Comparison of ENCODE assay signal across 15 cellular contexts in genomic region chr10:35439172-35439571, GRCh38.
A peak's percentile ranks its signal among the peaks of the same experiment; 100 is the strongest.
DNase-seq lines count a peak whose midpoint lies in the region; ATAC-seq, FAIRE-seq and TF ChIP-seq lines count a peak whose summit lies in the region.
"Had no signal": no experiment of that assay in that cellular context is flagged by ENCODE, and none has a peak within 500 bp of the region (broad histone marks: within the 10 kb centered on the region; RNA-seq: fewer than 3 reads in every experiment).

No MANE protein-coding gene starts in this region.

- CTCF ChIA-PET in HEK293 (lab: Yijun Ruan, JAX): interaction anchor here (0.6 to 0.8 kb wide), 3 partner anchors 177 to 200 kb away, joined by 3 to 5 read pairs (median 3); no protein-coding TSS in a partner anchor
- CTCF ChIA-PET in K562 (lab: Yijun Ruan, JAX; ENCODE audit: low intra/inter-chr PET ratio): no interaction called here

- H3K27me3 Mint-ChIP-seq in activated naive CD4-positive, alpha-beta T cell treated with anti-CD3 and anti-CD28 coated beads, Interleukin-2, amount 50 U/mL, for 24 hours: no peaks in the 10 kb centered on the region
- H3K27me3 Mint-ChIP-seq: CD4-positive, alpha-beta T cell had no signal

- peaks cover 46% of the 10 kb centered on the region for H3K4me1 Mint-ChIP-seq in activated naive CD4-positive, alpha-beta T cell treated with anti-CD3 and anti-CD28 coated beads, Interleukin-2, amount 50 U/mL, for 24 hours

- no peak for TF ChIP-seq EP300 in K562 (IDR thresholded peaks at IDR 0.05; ENCODE audit: low read length)

- H3K36me3 ChIP-seq in HEK293 (ENCODE audit: control insufficient read depth in 2 of 2, insufficient read depth in 1 of 2, low read length in 2 of 2) (no peaks in the 10 kb centered on the region), K562 (ENCODE audit: control insufficient read depth, insufficient read depth, low read length) (peaks cover 3% of the 10 kb centered on the region; the same call in 1 of the 3 replicates), left lung (no peaks in the 10 kb centered on the region)
- H3K36me3 ChIP-seq: BE2C, HAP-1 had no signal

- no peak for TF ChIP-seq POLR2A in K562 (conservative IDR thresholded peaks at IDR 0.05)

- H3K4me1 ChIP-seq in HEK293 (ENCODE audit: control insufficient read depth, insufficient read depth, low read length) (peaks cover 3% of the 10 kb centered on the region; the same call in 1 of the 2 replicates), K562 (replicated peaks in 1 of 2; ENCODE audit: control insufficient read depth in 2 of 2, insufficient read depth in 2 of 2, low read length in 2 of 2) (no peaks in the 10 kb centered on the region; a peak in 1 of 5 replicates), left lung (peaks cover 2 to 14% of the 10 kb centered on the region in 2 donors)
- H3K4me1 ChIP-seq: BE2C, Caco-2 had no signal

- no peak overlapping the region for H2AFZ ChIP-seq in K562 (ENCODE audit: low read depth, low read length)
- H2AFZ ChIP-seq: GM23248 had no signal

- no peak for FAIRE-seq in K562 (lab: Jason Lieb, UNC)
- FAIRE-seq: G401.6, GM12892, GM18507 had no signal

- H3K4me3 Mint-ChIP-seq in activated naive CD4-positive, alpha-beta T cell treated with anti-CD3 and anti-CD28 coated beads, Interleukin-2, amount 50 U/mL, for 24 hours: no peak overlapping the region
- H3K4me3 Mint-ChIP-seq: CD4-positive, alpha-beta T cell had no signal

- H3K9ac ChIP-seq in K562 (ENCODE audit: insufficient read depth in 1 of 2, low read depth in 2 of 2, low read length in 2 of 2): no peak overlapping the region
- H3K9ac ChIP-seq: GM23248 had no signal

- DNase-seq in activated naive CD4-positive, alpha-beta T cell (lab: John Stamatoyannopoulos, UW): no peak
- DNase-seq in K562 (ENCODE audit: extremely low read depth in 1 of 4, low spot score in 3 of 4) (no peak), left lung (no peak), NCI-H82 treated with DMSO at 0.1 percent for 48 hours (lab: John Stamatoyannopoulos, UW; ENCODE audit: unreplicated experiment) (no peak)
- DNase-seq: BE2C; C1 segment of cervical spinal cord; Caco-2; CD4-positive, alpha-beta T cell; GM23248 had no signal

- TF ChIP-seq RAD21 in K562 (CRISPR knock-in tag; conservative IDR thresholded peaks at IDR 0.05 in 1 of 2, IDR thresholded peaks at IDR 0.05 in 1 of 2): no peak

- WGBS in K562 (ENCODE audit: insufficient coverage, low coverage, missing lambda C conversion rate): 91% methylated on average over 2 of the region's 2 CpGs

- peak overlapping the region; percentile 43 for H3K27ac Mint-ChIP-seq in activated naive CD4-positive, alpha-beta T cell treated with anti-CD3 and anti-CD28 coated beads, Interleukin-2, amount 50 U/mL, for 24 hours
- H3K27ac Mint-ChIP-seq: CD4-positive, alpha-beta T cell had no signal

- no peak overlapping the region for H3K4me2 ChIP-seq in K562 (ENCODE audit: insufficient read depth, low read length)

- TF ChIP-seq CTCF in HEK293 (tag by site-specific recombination; IDR thresholded peaks at IDR 0.05) (no peak), K562 (IDR thresholded peaks at IDR 0.05 in 2 of 3, conservative IDR thresholded peaks at IDR 0.05 in 1 of 3; ENCODE audit: insufficient read depth in 2 of 3, low read depth in 1 of 3, low read length in 3 of 3) (no peak), left lung (IDR thresholded peaks at IDR 0.05) (no peak)

- in situ Hi-C loops in K562 (cut with MboI): no loop called here

- H4K20me1 ChIP-seq in K562 (replicated peaks; ENCODE audit: control insufficient read depth, insufficient read depth, low read length): no peaks in the 10 kb centered on the region

- POLR2A ChIA-PET in HEK293 (lab: Yijun Ruan, JAX): no interaction called here
- POLR2A ChIA-PET in K562 (lab: Yijun Ruan, JAX): interaction anchor here (0.7 to 1.4 kb wide), 4 partner anchors 10 to 311 kb away, joined by 3 to 4 read pairs (median 3); no protein-coding TSS in a partner anchor

- no peaks in the 10 kb centered on the region for H3K9me3 ChIP-seq in HEK293 (ENCODE audit: control insufficient read depth, insufficient read depth, low read depth, low read length)
- H3K9me3 ChIP-seq in K562 (replicated peaks; ENCODE audit: control insufficient read depth, insufficient read depth, low read depth, low read length): peaks cover 15% of the 10 kb centered on the region; the same call in 1 of the 2 replicates
- peaks cover 4 to 26% of the 10 kb centered on the region in 2 donors for H3K9me3 ChIP-seq in left lung
- H3K9me3 ChIP-seq: BE2C had no signal

- no TSS peak for BruUV-seq in K562 (replicated peaks; lab: Mats Ljungman, UMichigan)

- intact Hi-C loops in K562 (cut with micrococcal nuclease) (no loop called here), left lung (cut with DNase I) (no loop called here)

- peaks cover 16% of the 10 kb centered on the region for H3K9me3 Mint-ChIP-seq in activated naive CD4-positive, alpha-beta T cell treated with anti-CD3 and anti-CD28 coated beads, Interleukin-2, amount 50 U/mL, for 24 hours

- peaks cover 95% of the 10 kb centered on the region for H3K79me2 ChIP-seq in K562 (ENCODE audit: control insufficient read depth, insufficient read depth, low read length)

- H3K4me3 ChIP-seq in HEK293 (ENCODE audit: low read depth, low read length) (no peak overlapping the region), K562 (no peak overlapping the region), left lung (no peak overlapping the region)
- H3K4me3 ChIP-seq: GM23248, HAP-1 had no signal

- H3K27me3 ChIP-seq in K562 (ENCODE audit: control insufficient read depth in 2 of 2, insufficient read depth in 2 of 2, low read length in 2 of 2) (no peaks in the 10 kb centered on the region), left lung (no peaks in the 10 kb centered on the region)
- H3K27me3 ChIP-seq: BE2C had no signal

- peaks cover 41% of the 10 kb centered on the region for H3K36me3 Mint-ChIP-seq in activated naive CD4-positive, alpha-beta T cell treated with anti-CD3 and anti-CD28 coated beads, Interleukin-2, amount 50 U/mL, for 24 hours

- H3K9me1 ChIP-seq in K562 (ENCODE audit: control insufficient read depth, insufficient read depth, low read length): no peaks in the 10 kb centered on the region

- H3K27ac ChIP-seq in HEK293 (ENCODE audit: extremely low read depth, low read depth, low read length): no peak overlapping the region
- no peak overlapping the region for H3K27ac ChIP-seq in K562 (ENCODE audit: extremely low read depth, low read depth, low read length)
- no peak overlapping the region for H3K27ac ChIP-seq in left lung
- H3K27ac ChIP-seq: GM23248 had no signal

- ATAC-seq in K562: no peak
- ATAC-seq in left lung: no peak

TF ChIP-seq in HEK293, 187 proteins besides CTCF, POLR2A, EP300 and RAD21:
- TF ChIP-seq ZNF202 (tag by site-specific recombination; IDR thresholded peaks at IDR 0.05; ENCODE audit: borderline replicate concordance): no peak
- TF ChIP-seq SETDB1 (IDR thresholded peaks at IDR 0.05; ENCODE audit: insufficient read length, low read length): peak; percentile 81
- TF ChIP-seq ZNF585B (tag by site-specific recombination; IDR thresholded peaks at IDR 0.05): no peak
- no peak for TF ChIP-seq ZNF18 (tag by site-specific recombination; IDR thresholded peaks at IDR 0.05)
- no peak for TF ChIP-seq SP7 (tag by site-specific recombination; IDR thresholded peaks at IDR 0.05)
- TF ChIP-seq ZNF530 (tag by site-specific recombination; IDR thresholded peaks at IDR 0.05; ENCODE audit: low read depth): no peak

TF ChIP-seq in K562, 482 proteins besides CTCF, POLR2A, EP300 and RAD21 (continues in another document):
- no peak for TF ChIP-seq CREM (IDR thresholded peaks at IDR 0.05; ENCODE audit: low read depth)
- no peak for TF ChIP-seq POLR2H (tag; IDR thresholded peaks at IDR 0.05; ENCODE audit: low read depth)
- TF ChIP-seq ZNF780A (CRISPR knock-in tag; IDR thresholded peaks at IDR 0.05): no peak
- no peak for TF ChIP-seq E2F6 (IDR thresholded peaks at IDR 0.05; ENCODE audit: borderline replicate concordance in 1 of 2, extremely low read depth in 1 of 2, insufficient read depth in 1 of 2, insufficient read length in 1 of 2, low read depth in 1 of 2, low read length in 1 of 2, poor library complexity in 1 of 2, severe bottlenecking in 1 of 2)
- TF ChIP-seq NCOA2 (IDR thresholded peaks at IDR 0.05; ENCODE audit: partially characterized antibody in 2 of 2): no peak
- TF ChIP-seq ZNF586 (CRISPR knock-in tag; conservative IDR thresholded peaks at IDR 0.05): no peak
- no peak for TF ChIP-seq LEF1 (IDR thresholded peaks at IDR 0.05)
- no peak for TF ChIP-seq ZNF668 (CRISPR knock-in tag; IDR thresholded peaks at IDR 0.05)
- TF ChIP-seq CREBBP (IDR thresholded peaks at IDR 0.05; ENCODE audit: low read depth, low read length): no peak
- peak in 1 of 2 experiments; percentile 60; a peak in 1 of 3 replicates for TF ChIP-seq CBX3 (IDR thresholded peaks at IDR 0.05; ENCODE audit: borderline replicate concordance in 1 of 2, low read length in 2 of 2)
- no peak for TF ChIP-seq GTF2A2 (tag; IDR thresholded peaks at IDR 0.05)
- no peak for TF ChIP-seq ZFP91 (CRISPR knock-in tag; IDR thresholded peaks at IDR 0.05)
- TF ChIP-seq HDAC2 (IDR thresholded peaks at IDR 0.05): no peak
- TF ChIP-seq ZNF12 (CRISPR knock-in tag; IDR thresholded peaks at IDR 0.05): no peak
